Comparison of ENCODE assay signal across 1 cellular context in the genomic region with DNA sequence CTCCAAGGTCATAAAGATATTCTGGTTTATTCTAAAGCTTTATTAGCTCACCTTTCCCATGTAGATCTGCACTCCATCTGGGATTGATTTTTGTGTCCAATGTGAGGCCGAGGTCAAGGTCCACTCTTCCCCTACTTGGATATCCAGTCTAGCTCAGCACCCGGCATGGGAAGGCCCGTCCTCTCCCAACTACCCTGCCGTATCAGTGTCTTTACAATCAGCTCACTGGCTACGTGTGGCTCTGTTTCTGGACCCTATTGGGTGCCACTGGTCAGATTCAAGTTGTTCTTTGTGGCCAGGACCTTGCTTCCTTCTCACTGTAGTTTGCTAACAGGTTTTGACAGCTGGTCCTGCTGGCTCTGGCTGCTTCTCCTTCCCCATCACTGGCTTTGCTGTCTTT.
TF ChIP-seq lines count a peak whose summit lies in the region.

No MANE protein-coding gene starts in this region.

TF ChIP-seq in HepG2, 621 proteins besides CTCF, POLR2A, EP300 and RAD21 (continued from another document):
- no peak for TF ChIP-seq ZBTB40 (IDR thresholded peaks at IDR 0.05)
- TF ChIP-seq ZBTB40 (CRISPR knock-in tag; IDR thresholded peaks at IDR 0.05), result peak; percentile 18; the same call in 1 of the 2 replicates
- 0 out of 2 replicates have a peak, but pooled peaks have one; percentile 17 for TF ChIP-seq GATAD2A (CRISPR knock-in tag; IDR thresholded peaks at IDR 0.05)
- TF ChIP-seq ZBTB7B (CRISPR knock-in tag; IDR thresholded peaks at IDR 0.05), result no peak
- 0 out of 2 replicates have a peak, but pooled peaks have one; percentile 36 for TF ChIP-seq ZSCAN21 (CRISPR knock-in tag; IDR thresholded peaks at IDR 0.05; ENCODE audit: borderline replicate concordance)
- TF ChIP-seq, protein P1, sequence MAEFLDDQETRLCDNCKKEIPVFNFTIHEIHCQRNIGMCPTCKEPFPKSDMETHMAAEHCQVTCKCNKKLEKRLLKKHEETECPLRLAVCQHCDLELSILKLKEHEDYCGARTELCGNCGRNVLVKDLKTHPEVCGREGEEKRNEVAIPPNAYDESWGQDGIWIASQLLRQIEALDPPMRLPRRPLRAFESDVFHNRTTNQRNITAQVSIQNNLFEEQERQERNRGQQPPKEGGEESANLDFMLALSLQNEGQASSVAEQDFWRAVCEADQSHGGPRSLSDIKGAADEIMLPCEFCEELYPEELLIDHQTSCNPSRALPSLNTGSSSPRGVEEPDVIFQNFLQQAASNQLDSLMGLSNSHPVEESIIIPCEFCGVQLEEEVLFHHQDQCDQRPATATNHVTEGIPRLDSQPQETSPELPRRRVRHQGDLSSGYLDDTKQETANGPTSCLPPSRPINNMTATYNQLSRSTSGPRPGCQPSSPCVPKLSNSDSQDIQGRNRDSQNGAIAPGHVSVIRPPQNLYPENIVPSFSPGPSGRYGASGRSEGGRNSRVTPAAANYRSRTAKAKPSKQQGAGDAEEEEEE (CRISPR knock-in tag; IDR thresholded peaks at IDR 0.05; ENCODE audit: borderline replicate concordance), result no peak
- peak; percentile 58 for TF ChIP-seq HNF4A (CRISPR knock-in tag; IDR thresholded peaks at IDR 0.05)
- TF ChIP-seq POLR2AphosphoS5 (IDR thresholded peaks at IDR 0.05; ENCODE audit: low read depth, low read length), result 0 out of 2 replicates have a peak, but pooled peaks have one; percentile 20
- TF ChIP-seq KDM5A (IDR thresholded peaks at IDR 0.05; ENCODE audit: borderline replicate concordance, low read length), result no peak
- TF ChIP-seq ZNF563 (CRISPR knock-in tag; IDR thresholded peaks at IDR 0.05), result no peak
- peak; percentile 45; the same call in 1 of the 2 replicates for TF ChIP-seq HNF4G (IDR thresholded peaks at IDR 0.05; ENCODE audit: borderline replicate concordance, low read depth, low read length)
- TF ChIP-seq HNF4G (CRISPR knock-in tag; IDR thresholded peaks at IDR 0.05; ENCODE audit: borderline replicate concordance, low read depth), result no peak
